In the genomic region with DNA sequence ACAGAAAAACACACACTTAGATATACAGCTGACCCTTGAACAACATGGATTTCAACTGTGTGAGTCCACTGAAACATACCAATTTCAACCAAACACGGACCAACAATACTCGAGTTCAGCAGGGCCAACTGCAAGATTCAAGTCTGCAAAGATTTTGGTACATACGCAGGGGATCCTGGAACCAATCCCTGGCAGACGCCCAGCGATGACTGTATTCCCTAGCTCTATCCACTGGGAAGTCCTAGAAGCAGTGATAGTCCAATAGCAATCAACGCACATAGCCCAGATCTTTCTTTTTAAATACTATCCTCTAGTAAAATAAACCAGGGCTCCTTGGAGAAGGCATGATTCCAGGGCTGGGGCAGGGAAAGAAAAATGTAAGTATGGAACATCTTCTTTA, we compare ENCODE assay signal across 12 cellular contexts.
"Had no signal": no experiment of that assay in that cellular context is flagged by ENCODE, and none has a peak within 500 bp of the region (broad histone marks: within the 10 kb centered on the region; RNA-seq: fewer than 3 reads in every experiment).

No MANE protein-coding gene starts in this region.

- H3K4me2 ChIP-seq: hepatocyte had no signal

- H3K4me3 ChIP-seq: esophagus squamous epithelium, gastrocnemius medialis, hepatocyte, spleen, upper lobe of left lung had no signal

- H3K27ac ChIP-seq: esophagus squamous epithelium, gastrocnemius medialis, parathyroid adenoma, spleen, upper lobe of left lung had no signal

- H3K79me2 ChIP-seq: parathyroid adenoma had no signal

- ATAC-seq: gastrocnemius medialis; SK-N-SH treated with all-trans-retinoic acid at 6 μM for 48 hours; stimulated activated naive B cell treated with anti-CD40 and anti-IgM and Interleukin-4, amounts not matched to agents 10 μg/mL and 1 μg/mL and 100 μg/mL, for 72 hours had no signal

- H3K27me3 ChIP-seq: esophagus squamous epithelium, gastrocnemius medialis, hepatocyte, spleen, upper lobe of left lung had no signal

- H2AFZ ChIP-seq: hepatocyte, parathyroid adenoma had no signal

- H3K9me3 ChIP-seq: esophagus squamous epithelium, gastrocnemius medialis, spleen, upper lobe of left lung had no signal

- H3K4me1 ChIP-seq: parathyroid adenoma had no signal

- DNase-seq: activated CD4-positive, alpha-beta T cell treated with anti-CD3 and anti-CD28 coated beads, Interleukin-2, amount 50 U/mL, for 1 hour; activated naive CD4-positive, alpha-beta T cell treated with anti-CD3 and anti-CD28 coated beads, Interleukin-2, amount 50 U/mL, for 16 hours; esophagus squamous epithelium; gastrocnemius medialis; kidney; spleen; stimulated activated CD4-positive, alpha-beta T cell treated with anti-CD3 and anti-CD28 coated beads, Interleukin-1b, Interleukin-23, amount 100 ng/mL, for 48 hours; stimulated activated naive B cell treated with anti-CD40 and anti-IgM and Interleukin-4, amounts not matched to agents 10 μg/mL and 1 μg/mL and 100 μg/mL, for 72 hours had no signal
